ENCODE assay signal across 17 cellular contexts in the genomic region with DNA sequence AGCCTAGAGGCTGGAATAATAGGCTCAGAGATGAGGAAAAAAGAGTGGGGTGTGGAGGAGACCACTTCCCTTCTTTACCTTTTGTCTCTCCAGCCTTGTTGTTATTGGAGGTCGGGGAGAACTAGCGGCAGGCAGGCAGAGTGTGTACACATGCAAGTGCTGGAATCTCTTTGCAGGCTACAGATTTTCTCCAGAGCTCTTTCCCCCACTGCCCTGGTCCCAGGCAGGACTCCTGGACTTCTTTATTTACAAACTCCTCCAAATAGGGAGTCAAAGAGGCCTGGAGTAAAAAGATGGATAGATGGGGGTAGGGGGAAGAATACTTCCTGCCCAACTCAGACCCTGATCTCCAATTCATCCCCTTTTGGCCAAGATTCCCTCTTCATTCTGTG. TPM values are rescaled to one million over a fixed set of nuclear protein-coding genes. Genes with fewer than 3 reads are reported as not detected.
DNase-seq lines count a peak whose midpoint lies in the region; ATAC-seq, FAIRE-seq and TF ChIP-seq lines count a peak whose summit lies in the region.
"Had no signal": no experiment of that assay in that cellular context is flagged by ENCODE, and none has a peak within 500 bp of the region (broad histone marks: within the 10 kb centered on the region; RNA-seq: fewer than 3 reads in every experiment).

No MANE protein-coding gene starts in this region.

- 34% methylated on average over 2 of the region's 2 CpGs for WGBS in right cardiac atrium

- H3K27me3 ChIP-seq in right cardiac atrium (ENCODE audit: control insufficient read depth, insufficient read depth): no peaks in the 10 kb centered on the region
- H3K27me3 ChIP-seq: breast epithelium, SJSA1 had no signal

- FAIRE-seq in D721Med (lab: Jason Lieb, UNC): no peak
- FAIRE-seq: islet of Langerhans had no signal

- TF ChIP-seq CTCF in neural crest cell (conservative IDR thresholded peaks at IDR 0.05) (no peak), D721Med (IDR thresholded peaks at IDR 0.05; ENCODE audit: insufficient read depth, missing control alignments) (no peak)

- no peaks in the 10 kb centered on the region for H3K9me3 ChIP-seq in right cardiac atrium (ENCODE audit: control insufficient read depth, low read length)
- H3K9me3 ChIP-seq: breast epithelium, SJSA1 had no signal

- H3K4me3 ChIP-seq in right cardiac atrium (ENCODE audit: low read length): peak overlapping the region; percentile 45
- peak overlapping the region; percentile 62 for H3K4me3 ChIP-seq in iPS-11a (ENCODE audit: low read depth, low read length)
- H3K4me3 ChIP-seq: breast epithelium, SJSA1 had no signal

- no peaks in the 10 kb centered on the region for H3K9me3 Mint-ChIP-seq in neural crest cell
- H3K9me3 Mint-ChIP-seq: activated CD4-positive, alpha-beta T cell treated with anti-CD3 and anti-CD28 coated beads, Interleukin-2, amount 10 ng/mL, durations not matched to agents 7 days and 5 days; CD8-positive, alpha-beta T cell had no signal

- peaks cover 57% of the 10 kb centered on the region for H3K4me1 Mint-ChIP-seq in neural crest cell

- ATAC-seq in right cardiac atrium: no peak
- no peak for ATAC-seq in left ventricle myocardium superior
- ATAC-seq: CD8-positive, alpha-beta T cell had no signal

- no peaks in the 10 kb centered on the region for H3K36me3 Mint-ChIP-seq in neural crest cell (ENCODE audit: low read depth)
- H3K36me3 Mint-ChIP-seq: activated naive CD8-positive, alpha-beta T cell; CD8-positive, alpha-beta T cell had no signal

- intact Hi-C loops in right cardiac atrium (cut with DNase I): loop anchor here in 1 of 4 donors (10.0 kb wide), 1 partner anchor 67 kb away; a partner anchor contains a TSS
- intact Hi-C loops in left ventricle myocardium superior (cut with micrococcal nuclease): no loop called here

- H3K4me3 Mint-ChIP-seq in neural crest cell: peak overlapping the region; percentile 92
- H3K4me3 Mint-ChIP-seq: activated CD4-positive, alpha-beta T cell treated with anti-CD3 and anti-CD28 coated beads, Interleukin-2, amount 10 ng/mL, durations not matched to agents 7 days and 5 days; activated naive CD8-positive, alpha-beta T cell; CD8-positive, alpha-beta T cell had no signal

- no peaks in the 10 kb centered on the region for H3K27me3 Mint-ChIP-seq in neural crest cell (ENCODE audit: low read depth)

- H3K4me1 ChIP-seq in right cardiac atrium (ENCODE audit: control insufficient read depth, insufficient read depth, low read length): peaks cover 2% of the 10 kb centered on the region

- peak overlapping the region; percentile 57 for H3K27ac ChIP-seq in right cardiac atrium (ENCODE audit: low read length)
- H3K27ac ChIP-seq: breast epithelium, SJSA1 had no signal

- DNase-seq in right cardiac atrium: no peak
- DNase-seq in left ventricle myocardium superior: no peak
- no peak for DNase-seq in neural crest cell (ENCODE audit: low read depth, low spot score)
- DNase-seq in D721Med (ENCODE audit: insufficient read length, low spot score): no peak
- DNase-seq in NCI-H1417 (lab: John Stamatoyannopoulos, UW): no peak
- no peak for DNase-seq in DMS153 (lab: John Stamatoyannopoulos, UW)
- no peak for DNase-seq in NCI-H2227 (lab: John Stamatoyannopoulos, UW; ENCODE audit: unreplicated experiment)
- DNase-seq: activated CD4-positive, alpha-beta T cell treated with anti-CD3 and anti-CD28 coated beads, Interleukin-2, amount 10 ng/mL, durations not matched to agents 7 days and 5 days; CD8-positive, alpha-beta T cell; NCI-H1694; T1000 had no signal

- H3K27ac Mint-ChIP-seq in neural crest cell (ENCODE audit: unreplicated experiment): peak overlapping the region; percentile 99
- H3K27ac Mint-ChIP-seq: activated naive CD8-positive, alpha-beta T cell; CD8-positive, alpha-beta T cell had no signal

RNA-seq across cellular contexts. Expression of a gene that starts 0.7 kb away (rescaled TPM):
- total RNA-seq in right cardiac atrium: 10 to 100 TPM in 3 of 4 donors, 1 to 10 TPM in 1; 6.9 to 22.6 (median 16.3) TPM
- 28.3 TPM for polyA plus RNA-seq in right cardiac atrium
- 22.8 TPM for total RNA-seq in left ventricle myocardium superior
- total RNA-seq in neural crest cell: 28.9 and 31.9 TPM in 2 replicates
- total RNA-seq: activated CD4-positive, alpha-beta T cell treated with anti-CD3 and anti-CD28 coated beads, Interleukin-2, amount 10 ng/mL, durations not matched to agents 7 days and 5 days; breast epithelium; CD8-positive, alpha-beta T cell; fibroblast of villous mesenchyme; SJSA1 had no signal

RNA-seq across cellular contexts. Expression of a gene that starts 10.5 kb away (rescaled TPM):
- 10 to 100 TPM; 71.3 to 84.2 (median 73.4) TPM for total RNA-seq in right cardiac atrium
- polyA plus RNA-seq in right cardiac atrium: 80.0 TPM
- 58.5 TPM for total RNA-seq in left ventricle myocardium superior
- 142 and 145 TPM in 2 replicates for total RNA-seq in neural crest cell

RNA-seq across cellular contexts. Expression of a gene that starts 14.3 kb away (rescaled TPM):
- total RNA-seq in right cardiac atrium: 10 to 100 TPM; 10.4 to 12.0 (median 10.6) TPM
- polyA plus RNA-seq in right cardiac atrium: 15.6 TPM
- total RNA-seq in left ventricle myocardium superior: 9.8 TPM
- 15.0 and 16.1 TPM in 2 replicates for total RNA-seq in neural crest cell

RNA-seq across cellular contexts. Expression of a gene that starts 22.4 kb away (rescaled TPM):
- total RNA-seq in right cardiac atrium (10 to 100 TPM; 27.7 to 36.3 (median 29.7) TPM), left ventricle myocardium superior (27.0 TPM), neural crest cell (110 and 114 TPM in 2 replicates)
- polyA plus RNA-seq in right cardiac atrium: 23.7 TPM

RNA-seq across cellular contexts. Expression of a gene that starts 24.1 kb away (rescaled TPM):
- 10 to 100 TPM in 3 of 4 donors, 1 to 10 TPM in 1; 5.5 to 20.4 (median 11.4) TPM for total RNA-seq in right cardiac atrium
- polyA plus RNA-seq in right cardiac atrium: 14.1 TPM
- 15.4 TPM for total RNA-seq in left ventricle myocardium superior
- total RNA-seq in neural crest cell: 3.7 and 5.0 TPM in 2 replicates
